8 cellular contexts compared by ENCODE assay signal in genomic region chr2:230866704-230867561, GRCh38. TPM values are rescaled to one million over a fixed set of nuclear protein-coding genes. Genes with fewer than 3 reads are reported as not detected.
DNase-seq lines count a peak whose midpoint lies in the region; ATAC-seq and TF ChIP-seq lines count a peak whose summit lies in the region.

No MANE protein-coding gene starts in this region.

- H3K36me3 ChIP-seq in BE2C = no peaks in the 10 kb centered on the region

- intact Hi-C loops in lower leg skin (cut with DNase I; ENCODE audit: low total_unique reads) = no loop called here

- TF ChIP-seq POLR2A in lower leg skin (IDR thresholded peaks at IDR 0.05) = no peak

- H3K4me3 ChIP-seq in BE2C (ENCODE audit: low read depth, low read length) (peak overlapping the region; percentile 92), HL-60 (replicated peaks; ENCODE audit: insufficient read depth, low read length) (no peak overlapping the region), astrocyte of the spinal cord (ENCODE audit: low read depth, low read length) (no peak overlapping the region), lower leg skin (ENCODE audit: low read depth, poor library complexity, severe bottlenecking) (no peak overlapping the region)

- H3K27me3 ChIP-seq in BE2C (no peaks in the 10 kb centered on the region), HL-60 (ENCODE audit: insufficient read depth, poor library complexity, severe bottlenecking) (no peaks in the 10 kb centered on the region)

- peak overlapping the region; percentile 99 for H3K4me3 Mint-ChIP-seq in memory B cell
- peak overlapping the region; percentile 88 to 89 for H3K4me3 Mint-ChIP-seq in stimulated activated naive CD8-positive, alpha-beta T cell treated with anti-CD3 and anti-CD28 coated beads, Interleukin-15, amount 100 ng/mL, for 72 hours

- DNase-seq in BE2C = peak; percentile 71
- DNase-seq in HL-60 (ENCODE audit: low read depth in 1 of 2, low spot score in 1 of 2) = peak; percentile 74 to 95
- peak; percentile 40 for DNase-seq in astrocyte of the spinal cord (ENCODE audit: low read depth, low spot score)
- peak; percentile 63 to 66 for DNase-seq in memory B cell (ENCODE audit: low spot score in 2 of 2)
- DNase-seq in stimulated activated naive CD8-positive, alpha-beta T cell treated with anti-CD3 and anti-CD28 coated beads, Interleukin-15, amount 100 ng/mL, for 72 hours = peak; percentile 60 to 72
- no peak for DNase-seq in lower leg skin (ENCODE audit: low spot score in 2 of 2)

- H3K36me3 Mint-ChIP-seq in memory B cell = peaks cover 3% of the 10 kb centered on the region

- peak overlapping the region; percentile 63 for H3K27ac ChIP-seq in HL-60 (replicated peaks)

- no peaks in the 10 kb centered on the region for H3K27me3 Mint-ChIP-seq in memory B cell
- H3K27me3 Mint-ChIP-seq in stimulated activated naive CD8-positive, alpha-beta T cell treated with anti-CD3 and anti-CD28 coated beads, Interleukin-15, amount 100 ng/mL, for 72 hours = peaks cover 6% of the 10 kb centered on the region

- 27 to 31% methylated on average over 14 of the region's 14 CpGs for WGBS in lower leg skin, 2 donors

- TF ChIP-seq CTCF in BE2C (IDR thresholded peaks at IDR 0.05; ENCODE audit: low read depth, low read length) = peak; percentile 37
- TF ChIP-seq CTCF in HL-60 (IDR thresholded peaks at IDR 0.05; ENCODE audit: insufficient read depth, low read length) = no peak
- no peak for TF ChIP-seq CTCF in astrocyte of the spinal cord (IDR thresholded peaks at IDR 0.05; ENCODE audit: low read depth, low read length)
- no peak for TF ChIP-seq CTCF in lower leg skin (IDR thresholded peaks at IDR 0.05)

- H3K27ac Mint-ChIP-seq in memory B cell = peak overlapping the region; percentile 31
- H3K27ac Mint-ChIP-seq in stimulated activated naive CD8-positive, alpha-beta T cell treated with anti-CD3 and anti-CD28 coated beads, Interleukin-15, amount 100 ng/mL, for 72 hours = no peak overlapping the region

- H3K9me3 Mint-ChIP-seq in memory B cell = no peaks in the 10 kb centered on the region
- no peaks in the 10 kb centered on the region for H3K9me3 Mint-ChIP-seq in stimulated activated naive CD8-positive, alpha-beta T cell treated with anti-CD3 and anti-CD28 coated beads, Interleukin-15, amount 100 ng/mL, for 72 hours

- H3K4me1 Mint-ChIP-seq in memory B cell = peaks cover 38% of the 10 kb centered on the region
- H3K4me1 Mint-ChIP-seq in stimulated activated naive CD8-positive, alpha-beta T cell treated with anti-CD3 and anti-CD28 coated beads, Interleukin-15, amount 100 ng/mL, for 72 hours = peaks cover 83% of the 10 kb centered on the region

- in situ Hi-C loops in astrocyte of the spinal cord (cut with HindIII; ENCODE audit: low sequenced_read_pairs) = no loop called here

- ATAC-seq in SK-N-SH treated with all-trans-retinoic acid at 6 μM for 48 hours (peak; percentile 10; the same call in 1 of the 3 replicates), memory B cell (ENCODE audit: low read depth) (peak; percentile 61), GM18873 (IDR thresholded peaks at IDR 0.05; ENCODE audit: low FRiP score, unreplicated experiment) (no peak)
- ATAC-seq in stimulated activated naive CD8-positive, alpha-beta T cell treated with anti-CD3 and anti-CD28 coated beads, Interleukin-15, amount 100 ng/mL, for 72 hours = peak; percentile 45

- no peaks in the 10 kb centered on the region for H3K9me3 ChIP-seq in BE2C

- peaks cover 31% of the 10 kb centered on the region for H3K4me1 ChIP-seq in BE2C

TF ChIP-seq in SK-N-SH treated with all-trans-retinoic acid at 6 μM for 48 hours, 23 proteins besides CTCF, POLR2A, EP300 and RAD21:
- TF ChIP-seq ZNF70 (CRISPR knock-in tag; IDR thresholded peaks at IDR 0.05) (no peak), ARNTL (CRISPR knock-in tag; IDR thresholded peaks at IDR 0.05; ENCODE audit: borderline replicate concordance, low read depth) (no peak), TSHZ2 (CRISPR knock-in tag; IDR thresholded peaks at IDR 0.05) (no peak)
TF ChIP-seq in SK-N-SH treated with all-trans-retinoic acid at 6 μM for 48 hours: peak in this region for 0.

RNA-seq across cellular contexts. Expression of gene ITM2C, which starts 2.2 kb away (rescaled TPM):
- polyA plus RNA-seq in BE2C (2012; ENCODE audit: insufficient read depth, insufficient read length, low read depth) = 1,292 TPM
- total RNA-seq in lower leg skin = 10 to 100 TPM; 12.3 to 19.1 (median 14.0) TPM

RNA-seq across cellular contexts. Expression of gene GPR55, which starts 58.1 kb away (rescaled TPM):
- polyA plus RNA-seq in BE2C (2012; ENCODE audit: insufficient read depth, insufficient read length, low read depth) = not detected
- total RNA-seq in lower leg skin = under 1 TPM in 1 of 4 donors, not detected in 3; 0.30 TPM

Comparison
In these comparisons a context has a peak if more than half of its experiments do, and no peak if none do; other contexts are left out.
1. DNase-seq: peak in BE2C (single experiment), HL-60 (2 of 2), astrocyte of the spinal cord (single experiment), memory B cell (2 of 2) and stimulated activated naive CD8-positive, alpha-beta T cell treated with anti-CD3 and anti-CD28 coated beads, Interleukin-15, amount 100 ng/mL, for 72 hours (2 of 2); none in lower leg skin (0 of 2).